In genomic region chr5:172102913-172103629, GRCh38 we compare ENCODE assay signal across 8 cellular contexts.
DNase-seq lines count a peak whose midpoint lies in the region; ATAC-seq and TF ChIP-seq lines count a peak whose summit lies in the region.

No MANE protein-coding gene starts in this region.

- H3K27me3 Mint-ChIP-seq in H9 (ENCODE audit: low read depth) = no peaks in the 10 kb centered on the region
- H3K27me3 Mint-ChIP-seq in T-helper 2 cell treated with Interferon-gamma antibody and Interleukin-4, amounts not matched to agents 5 μg/mL and 100 μg/mL, for 36 hours (ENCODE audit: low read depth) = no peaks in the 10 kb centered on the region

- H3K4me3 Mint-ChIP-seq in H9 = peak overlapping the region in 1 of 2 experiments; percentile 6; a peak in 1 of 5 replicates
- H3K4me3 Mint-ChIP-seq in T-helper 2 cell treated with Interferon-gamma antibody and Interleukin-4, amounts not matched to agents 5 μg/mL and 100 μg/mL, for 36 hours = no peak overlapping the region

- H3K36me3 Mint-ChIP-seq in H9 (ENCODE audit: insufficient read depth in 1 of 3, low read depth in 3 of 3) = peaks cover 6 to 11% (median 7%) of the 10 kb centered on the region in 3 experiments; a peak in 5 of 7 replicates
- peaks cover 75% of the 10 kb centered on the region for H3K36me3 Mint-ChIP-seq in T-helper 2 cell treated with Interferon-gamma antibody and Interleukin-4, amounts not matched to agents 5 μg/mL and 100 μg/mL, for 36 hours (ENCODE audit: low read depth)

- intact Hi-C loops in sciatic nerve (cut with DNase I) = loop anchor here (10.0 kb wide), 1 partner anchor 182 kb away; the partner anchor contains the start of gene UBTD2

- H2BK12ac ChIP-seq in H9 (ENCODE audit: insufficient read length, low read depth, low read length) = no peak overlapping the region

- no peak overlapping the region for H3K4ac ChIP-seq in H9 (ENCODE audit: low read depth, low read length)

- no peak overlapping the region for H3K56ac ChIP-seq in H9 (ENCODE audit: insufficient read length, low read depth, low read length)

- H3K4me1 Mint-ChIP-seq in H9 = peaks cover 33 to 40% of the 10 kb centered on the region in 2 experiments
- peaks cover 24% of the 10 kb centered on the region for H3K4me1 Mint-ChIP-seq in T-helper 2 cell treated with Interferon-gamma antibody and Interleukin-4, amounts not matched to agents 5 μg/mL and 100 μg/mL, for 36 hours (ENCODE audit: low read depth)

- no peaks in the 10 kb centered on the region for H3K79me2 ChIP-seq in H9 (ENCODE audit: insufficient read depth, low read length)

- H3K9me3 Mint-ChIP-seq in H9 = no peaks in the 10 kb centered on the region
- H3K9me3 Mint-ChIP-seq in T-helper 2 cell treated with Interferon-gamma antibody and Interleukin-4, amounts not matched to agents 5 μg/mL and 100 μg/mL, for 36 hours = no peaks in the 10 kb centered on the region

- H3K27ac ChIP-seq in H9 (ENCODE audit: insufficient read length, low read depth, low read length) = no peak overlapping the region
- peak overlapping the region in 3 of 4 donors; percentile 70 to 86 (median 85) for H3K27ac ChIP-seq in gastroesophageal sphincter

- H4K20me1 ChIP-seq in H9 (ENCODE audit: control insufficient read depth, insufficient read depth, insufficient read length) = no peaks in the 10 kb centered on the region

- no peak overlapping the region for H4K91ac ChIP-seq in H9 (ENCODE audit: insufficient read length, low read depth, low read length)

- H3T11ph ChIP-seq in H9 (ENCODE audit: low read length) = no peak overlapping the region

- no peak overlapping the region; the same call in 1 of the 2 replicates for H3K14ac ChIP-seq in H9 (ENCODE audit: insufficient read depth, low read length)

- no peak overlapping the region for H4K8ac ChIP-seq in H9 (replicated peaks; ENCODE audit: insufficient read length, low read depth, low read length)

- H3K9me3 ChIP-seq in H9 (ENCODE audit: control insufficient read depth, low read depth, low read length) (no peaks in the 10 kb centered on the region), gastroesophageal sphincter (no peaks in the 10 kb centered on the region)

- peak overlapping the region in 1 of 3 experiments; percentile 95; a peak in 1 of 7 replicates for H3K27ac Mint-ChIP-seq in H9
- no peak overlapping the region for H3K27ac Mint-ChIP-seq in T-helper 2 cell treated with Interferon-gamma antibody and Interleukin-4, amounts not matched to agents 5 μg/mL and 100 μg/mL, for 36 hours

- H2BK120ac ChIP-seq in H9 (ENCODE audit: low read depth, low read length, poor library complexity, severe bottlenecking) = no peak overlapping the region

- ATAC-seq in gastroesophageal sphincter = peak; percentile 80
- peak; percentile 23 for ATAC-seq in sciatic nerve
- no peak for ATAC-seq in GM19452 (IDR thresholded peaks at IDR 0.05; ENCODE audit: unreplicated experiment)
- no peak for ATAC-seq in GM18505 (IDR thresholded peaks at IDR 0.05; ENCODE audit: unreplicated experiment)

- no peak overlapping the region for H3K23ac ChIP-seq in H9 (ENCODE audit: insufficient read length, low read depth, low read length)

- H2BK20ac ChIP-seq in H9 (ENCODE audit: low read depth, low read length, poor library complexity, severe bottlenecking) = no peak overlapping the region

- no peak overlapping the region for H3K9ac ChIP-seq in H9 (ENCODE audit: extremely low read depth, insufficient read length, low read length)

- no peak overlapping the region for H2AK5ac ChIP-seq in H9 (ENCODE audit: insufficient read length, low read length)

- no peak overlapping the region for H4K5ac ChIP-seq in H9 (ENCODE audit: insufficient read length, low read depth, low read length)

- no peak for TF ChIP-seq CTCF in H9 (conservative IDR thresholded peaks at IDR 0.05)
- TF ChIP-seq CTCF in gastroesophageal sphincter (IDR thresholded peaks at IDR 0.05) = peak in 1 of 4 experiments; percentile 11

- H3K27me3 ChIP-seq in H9 (ENCODE audit: insufficient read depth, low read length) = no peaks in the 10 kb centered on the region
- H3K27me3 ChIP-seq in gastroesophageal sphincter = no peaks in the 10 kb centered on the region

- H3K23me2 ChIP-seq in H9 (ENCODE audit: insufficient read length, low read depth, low read length, poor library complexity, severe bottlenecking) = no peaks in the 10 kb centered on the region

- H3K4me2 ChIP-seq in H9 (ENCODE audit: insufficient read depth, insufficient read length, low read length) = peak overlapping the region; percentile 10

- no peak for TF ChIP-seq EP300 in gastroesophageal sphincter (IDR thresholded peaks at IDR 0.05)

- H2BK15ac ChIP-seq in H9 (ENCODE audit: low read depth, low read length) = no peak overlapping the region

- H3K36me3 ChIP-seq in gastroesophageal sphincter = peaks cover 0 to 34% of the 10 kb centered on the region in 2 donors

- peak; percentile 50 for DNase-seq in H9
- DNase-seq in T1000 (lab: John Stamatoyannopoulos, UW) = peak; percentile 76
- no peak for DNase-seq in sciatic nerve (ENCODE audit: low spot score)
- DNase-seq in T-helper 2 cell treated with Interferon-gamma antibody and Interleukin-4, amounts not matched to agents 5 μg/mL and 100 μg/mL, for 36 hours (ENCODE audit: low spot score) = no peak
- DNase-seq in DMS53 treated with DMSO at 0.1 percent for 48 hours (lab: John Stamatoyannopoulos, UW; ENCODE audit: unreplicated experiment) = no peak

- no peak overlapping the region for H2BK5ac ChIP-seq in H9 (ENCODE audit: insufficient read length, low read length)

- H3K79me1 ChIP-seq in H9 (ENCODE audit: insufficient read depth, low read depth, low read length, poor library complexity, severe bottlenecking) = no peaks in the 10 kb centered on the region

- no peak overlapping the region for H3K4me3 ChIP-seq in gastroesophageal sphincter

- no peak overlapping the region for H3K18ac ChIP-seq in H9 (ENCODE audit: insufficient read length, low read depth, low read length)

- no peak overlapping the region for H2AFZ ChIP-seq in H9 (ENCODE audit: low read length)

- peaks cover 8% of the 10 kb centered on the region; the same call in 1 of the 2 replicates for H3K4me1 ChIP-seq in H9 (ENCODE audit: insufficient read depth, low read length)
- H3K4me1 ChIP-seq in gastroesophageal sphincter = peaks cover 0 to 50% (median 36%) of the 10 kb centered on the region in 3 donors

- no CpG with 5 or more reads among the region's 21 CpGs for WGBS in H9 (ENCODE audit: extremely low coverage, insufficient read length, low lambda C conversion rate)
- WGBS in gastroesophageal sphincter (ENCODE audit: low coverage in 1 of 2), 2 donors = 9 to 16% methylated on average over 9 to 11 of the region's 21 CpGs

- TF ChIP-seq POLR2A in gastroesophageal sphincter (IDR thresholded peaks at IDR 0.05) (no peak), GM18505 (IDR thresholded peaks at IDR 0.05; ENCODE audit: borderline replicate concordance, extremely low read depth, insufficient read depth, insufficient read length) (no peak)

Comparison
In these comparisons a context has a peak if more than half of its experiments do, and no peak if none do; other contexts are left out.
1. DNase-seq: peak in H9 (single experiment) and T1000 (single experiment); none in sciatic nerve (single experiment), T-helper 2 cell treated with Interferon-gamma antibody and Interleukin-4, amounts not matched to agents 5 μg/mL and 100 μg/mL, for 36 hours (single experiment) and DMS53 treated with DMSO at 0.1 percent for 48 hours (single experiment).
2. ATAC-seq: peak in gastroesophageal sphincter (single experiment) and sciatic nerve (single experiment); none in GM19452 (single experiment) and GM18505 (single experiment).